ENCODE assay signal across 14 cellular contexts in the genomic region with DNA sequence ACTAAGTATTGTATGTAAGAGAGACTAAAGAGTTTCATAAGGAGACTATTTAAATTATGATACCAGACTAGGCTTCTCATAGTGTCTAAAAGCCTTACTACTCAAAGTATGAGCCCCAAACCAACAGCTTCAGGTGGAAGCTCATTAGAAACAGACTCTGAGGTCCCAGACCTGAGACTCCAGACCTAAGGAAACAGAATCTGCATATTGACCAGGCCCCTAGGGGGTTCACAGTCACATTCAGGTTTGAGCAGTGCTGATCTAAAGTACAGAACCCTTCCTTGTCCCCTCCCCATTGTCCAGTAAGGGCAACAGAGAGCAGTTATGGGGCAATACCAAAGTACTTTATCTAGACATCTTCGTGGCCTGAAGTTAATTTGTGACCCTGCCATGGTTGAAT.
DNase-seq lines count a peak whose midpoint lies in the region; ATAC-seq, FAIRE-seq and TF ChIP-seq lines count a peak whose summit lies in the region.
"Had no signal": no experiment of that assay in that cellular context is flagged by ENCODE, and none has a peak within 500 bp of the region (broad histone marks: within the 10 kb centered on the region; RNA-seq: fewer than 3 reads in every experiment).

No MANE protein-coding gene starts in this region.

- in situ Hi-C loops in GM12878 (cut with MboI): no loop called here

- DNase-seq in GM12892 (ENCODE audit: insufficient read length) (no peak), NB4 (ENCODE audit: low read depth) (peak; percentile 44), GM12878 (ENCODE audit: low read depth, low spot score) (no peak), mesenteric fat pad (ENCODE audit: low spot score) (no peak), SIG-M5 (lab: John Stamatoyannopoulos, UW) (no peak), aorta (no peak), NCI-H748 treated with DMSO at 0.1 percent for 48 hours (lab: John Stamatoyannopoulos, UW) (no peak)
- DNase-seq: ACHN; CD4-positive, CD25-positive, alpha-beta regulatory T cell; GF-D8; H7 had no signal

- no peaks in the 10 kb centered on the region for H3K4me1 ChIP-seq in GM12878 (ENCODE audit: control insufficient read depth, insufficient read depth, low read length)
- no peaks in the 10 kb centered on the region for H3K4me1 ChIP-seq in aorta (ENCODE audit: control insufficient read depth in 1 of 2, insufficient read depth in 2 of 2, low read length in 2 of 2)

- FAIRE-seq in GM12892 (lab: Jason Lieb, UNC) (peak; percentile 73), GM12878 (lab: Jason Lieb, UNC) (no peak)

- no peaks in the 10 kb centered on the region for H3K9me3 ChIP-seq in GM12878 (replicated peaks; ENCODE audit: control insufficient read depth, insufficient read depth, low read length)
- no peaks in the 10 kb centered on the region for H3K9me3 ChIP-seq in aorta (ENCODE audit: control insufficient read depth, low read length)

- no peaks in the 10 kb centered on the region for H3K79me2 ChIP-seq in GM12878 (ENCODE audit: control insufficient read depth, insufficient read depth, low read length)

- TF ChIP-seq CTCF in NB4 (IDR thresholded peaks at IDR 0.05; ENCODE audit: low read depth, low read length) (no peak), GM12878 (IDR thresholded peaks at IDR 0.05 in 2 of 3, conservative IDR thresholded peaks at IDR 0.05 in 1 of 3; ENCODE audit: control insufficient read depth in 2 of 3, extremely low read depth in 1 of 3, insufficient read depth in 1 of 3, low read depth in 3 of 3, low read length in 3 of 3) (no peak)

- CTCF ChIA-PET in GM12878 (lab: Yijun Ruan, JAX): interaction anchor here (0.6 to 2.3 kb wide), 2 partner anchors 15 to 197 kb away, joined by 3 to 7 read pairs; no protein-coding TSS in a partner anchor

- H3K4me2 ChIP-seq in GM12878 (ENCODE audit: control insufficient read depth, insufficient read depth): no peak overlapping the region
- H3K4me2 ChIP-seq: GM23338 had no signal

- TF ChIP-seq POLR2A in GM12892 (IDR thresholded peaks at IDR 0.05; ENCODE audit: low read depth, low read length): no peak
- no peak for TF ChIP-seq POLR2A in NB4 (IDR thresholded peaks at IDR 0.05; ENCODE audit: extremely low read depth, insufficient read length)
- TF ChIP-seq POLR2A in GM12878 (IDR thresholded peaks at IDR 0.05; ENCODE audit: low read depth, low read length): no peak

- POLR2A ChIA-PET in GM12878 (lab: Charles Lee): interaction anchor here (1.0 kb wide), 1 partner anchor 18 kb away, joined by 3 read pairs; no protein-coding TSS in a partner anchor

- WGBS in GM12878 (ENCODE audit: insufficient coverage, insufficient replicate concordance, low lambda C conversion rate, missing lambda C conversion rate): 30% methylated on average over 1 of the region's 1 CpG
- WGBS in aorta, 2 donors: 67 to 69% methylated on average over 1 of the region's 1 CpG

- RAD21 ChIA-PET in GM12878 (lab: Charles Lee; ENCODE audit: unreplicated experiment): interaction anchor here (1.6 kb wide), 1 partner anchor 15 kb away, joined by 6 read pairs; no protein-coding TSS in a partner anchor

- no TSS peak for BruUV-seq in GM12878 (replicated peaks; lab: Mats Ljungman, UMichigan)

- H3K36me3 ChIP-seq in GM12878 (ENCODE audit: control insufficient read depth in 2 of 2, insufficient read depth in 2 of 2, low read length in 1 of 2): no peaks in the 10 kb centered on the region
- no peaks in the 10 kb centered on the region for H3K36me3 ChIP-seq in aorta (ENCODE audit: control insufficient read depth in 1 of 2, insufficient read depth in 2 of 2, low read length in 1 of 2)
- H3K36me3 ChIP-seq: BLaER1 treated with 17β-estradiol and CSF1 and Interleukin-3, amounts not matched to agents 10 nM and 100 nM had no signal

- no peak for TF ChIP-seq RAD21 in GM12878 (IDR thresholded peaks at IDR 0.05; ENCODE audit: insufficient read depth, low read depth, low read length)

- H3K27me3 ChIP-seq in GM12878 (replicated peaks in 1 of 2; ENCODE audit: control insufficient read depth in 2 of 2, insufficient read depth in 2 of 2, low read length in 1 of 2) (no peaks in the 10 kb centered on the region; a peak in 1 of 4 replicates), aorta (ENCODE audit: control insufficient read depth in 1 of 2, insufficient read depth in 2 of 2, low read length in 1 of 2) (no peaks in the 10 kb centered on the region)
- H3K27me3 ChIP-seq: BLaER1 treated with 17β-estradiol and CSF1 and Interleukin-3, amounts not matched to agents 10 nM and 100 nM had no signal

- SMC1A ChIA-PET in GM12878 (lab: Charles Lee; ENCODE audit: uncharacterized antibody, unreplicated experiment): interaction anchor here (1.2 to 4.6 kb wide), 4 partner anchors 8 to 159 kb away, joined by 4 to 27 read pairs (median 8); partner anchors contain the start of gene BHLHE41

- intact Hi-C loops in GM12878 (cut with micrococcal nuclease; ENCODE audit: unreplicated experiment) (no loop called here), aorta (cut with DNase I) (no loop called here)

- H3K27ac ChIP-seq in GM12878 (ENCODE audit: control insufficient read depth, insufficient read depth): no peak overlapping the region
- no peak overlapping the region for H3K27ac ChIP-seq in aorta (ENCODE audit: low read depth in 1 of 2, low read length in 2 of 2)
- H3K27ac ChIP-seq: BLaER1 treated with 17β-estradiol and CSF1 and Interleukin-3, amounts not matched to agents 10 nM and 100 nM had no signal

- no peak overlapping the region; the same call in 1 of the 2 replicates for H2AFZ ChIP-seq in GM12878 (ENCODE audit: control insufficient read depth, low read depth, low read length)
- H2AFZ ChIP-seq: GM23338 had no signal

- H3K9ac ChIP-seq in GM12878 (ENCODE audit: control insufficient read depth, insufficient read depth, low read length): no peak overlapping the region
- H3K9ac ChIP-seq: BLaER1 treated with 17β-estradiol and CSF1 and Interleukin-3, amounts not matched to agents 10 nM and 100 nM had no signal

- no peak for TF ChIP-seq EP300 in GM12878 (IDR thresholded peaks at IDR 0.05; ENCODE audit: borderline replicate concordance in 1 of 2, control insufficient read depth in 1 of 2, low read depth in 2 of 2, low read length in 2 of 2)

- H4K20me1 ChIP-seq in GM12878 (ENCODE audit: control insufficient read depth, insufficient read depth): no peaks in the 10 kb centered on the region
- H4K20me1 ChIP-seq: BLaER1 treated with 17β-estradiol and CSF1 and Interleukin-3, amounts not matched to agents 10 nM and 100 nM had no signal

- H3K4me3 ChIP-seq in NB4 (ENCODE audit: low read depth, low read length) (no peak overlapping the region), GM12878 (no peak overlapping the region), aorta (ENCODE audit: low read length in 2 of 2) (no peak overlapping the region)
- H3K4me3 ChIP-seq: BLaER1 treated with 17β-estradiol and CSF1 and Interleukin-3, amounts not matched to agents 10 nM and 100 nM; GM23338 had no signal

- ATAC-seq in GM19025 (IDR thresholded peaks at IDR 0.05; ENCODE audit: low read depth, unreplicated experiment) (peak; percentile 51), GM12878 (peak; percentile 38), aorta (ENCODE audit: low FRiP score) (no peak)
- ATAC-seq: GM23338 had no signal

TF ChIP-seq in GM12878, 131 proteins besides CTCF, POLR2A, EP300 and RAD21 (continues in another document):
- TF ChIP-seq SIX5 (IDR thresholded peaks at IDR 0.05; ENCODE audit: low read depth, low read length, severe bottlenecking) (no peak), NRF1 (conservative IDR thresholded peaks at IDR 0.05; ENCODE audit: low read depth, low read length) (no peak), LARP7 (IDR thresholded peaks at IDR 0.05) (no peak), ATF3 (IDR thresholded peaks at IDR 0.05; ENCODE audit: borderline replicate concordance, extremely low read depth, low read depth, low read length) (no peak), SREBF2 (IDR thresholded peaks at IDR 0.05; ENCODE audit: low read length) (no peak), BCL3 (IDR thresholded peaks at IDR 0.05; ENCODE audit: borderline replicate concordance, insufficient read depth, low read depth, low read length, poor library complexity, severe bottlenecking) (no peak), SUPT20H (IDR thresholded peaks at IDR 0.05; ENCODE audit: borderline replicate concordance, control insufficient read depth, low read depth, low read length) (no peak), CHD1 (IDR thresholded peaks at IDR 0.05; ENCODE audit: low read depth, low read length) (no peak), BRCA1 (IDR thresholded peaks at IDR 0.05; ENCODE audit: low read depth, low read length) (no peak), ASH2L (IDR thresholded peaks at IDR 0.05; ENCODE audit: borderline replicate concordance, low read depth) (no peak), POLR2AphosphoS2 (IDR thresholded peaks at IDR 0.05; ENCODE audit: low read depth, low read length) (no peak), PAX5 (IDR thresholded peaks at IDR 0.05; ENCODE audit: borderline replicate concordance, low read depth, low read length) (no peak), ZBED1 (IDR thresholded peaks at IDR 0.05; ENCODE audit: borderline replicate concordance) (no peak), NR2F1 (conservative IDR thresholded peaks at IDR 0.05) (no peak), HCFC1 (IDR thresholded peaks at IDR 0.05; ENCODE audit: low read length) (no peak)
- TF ChIP-seq, protein P1, sequence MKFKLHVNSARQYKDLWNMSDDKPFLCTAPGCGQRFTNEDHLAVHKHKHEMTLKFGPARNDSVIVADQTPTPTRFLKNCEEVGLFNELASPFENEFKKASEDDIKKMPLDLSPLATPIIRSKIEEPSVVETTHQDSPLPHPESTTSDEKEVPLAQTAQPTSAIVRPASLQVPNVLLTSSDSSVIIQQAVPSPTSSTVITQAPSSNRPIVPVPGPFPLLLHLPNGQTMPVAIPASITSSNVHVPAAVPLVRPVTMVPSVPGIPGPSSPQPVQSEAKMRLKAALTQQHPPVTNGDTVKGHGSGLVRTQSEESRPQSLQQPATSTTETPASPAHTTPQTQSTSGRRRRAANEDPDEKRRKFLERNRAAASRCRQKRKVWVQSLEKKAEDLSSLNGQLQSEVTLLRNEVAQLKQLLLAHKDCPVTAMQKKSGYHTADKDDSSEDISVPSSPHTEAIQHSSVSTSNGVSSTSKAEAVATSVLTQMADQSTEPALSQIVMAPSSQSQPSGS (IDR thresholded peaks at IDR 0.05; ENCODE audit: low read length): no peak
